In genomic region chr20:19858972-19859371, GRCh38 we compare ENCODE assay signal across 13 cellular contexts.
DNase-seq lines count a peak whose midpoint lies in the region; ATAC-seq and TF ChIP-seq lines count a peak whose summit lies in the region.
"Had no signal": no experiment of that assay in that cellular context is flagged by ENCODE, and none has a peak within 500 bp of the region (broad histone marks: within the 10 kb centered on the region; RNA-seq: fewer than 3 reads in every experiment).

No MANE protein-coding gene starts in this region.

- H3K4me1 ChIP-seq in RWPE2 (ENCODE audit: insufficient read depth, poor library complexity, severe bottlenecking) (no peaks in the 10 kb centered on the region), stomach (peaks cover 0 to 12% (median 0%) of the 10 kb centered on the region in 4 donors), MM.1S (ENCODE audit: low read length) (no peaks in the 10 kb centered on the region)

- H3K9me3 ChIP-seq in RWPE2 (ENCODE audit: severe bottlenecking) (no peaks in the 10 kb centered on the region), stomach (no peaks in the 10 kb centered on the region), MM.1S (replicated peaks; ENCODE audit: insufficient read depth, low read length) (no peaks in the 10 kb centered on the region)

- no peaks in the 10 kb centered on the region for H3K9me2 ChIP-seq in MM.1S (replicated peaks; ENCODE audit: insufficient read depth, low read length)

- no peak for TF ChIP-seq EP300 in stomach (IDR thresholded peaks at IDR 0.05)

- H3K27me3 ChIP-seq in RWPE2 (ENCODE audit: insufficient read depth, poor library complexity, severe bottlenecking): no peaks in the 10 kb centered on the region
- no peaks in the 10 kb centered on the region for H3K27me3 ChIP-seq in stomach
- no peaks in the 10 kb centered on the region for H3K27me3 ChIP-seq in MM.1S (replicated peaks; ENCODE audit: insufficient read depth, low read length)

- peak; percentile 27 for DNase-seq in H4 (ENCODE audit: low spot score)
- DNase-seq in RWPE2 (ENCODE audit: low spot score): no peak
- peak; percentile 13 for DNase-seq in fibroblast of the conjunctiva (ENCODE audit: low read depth)
- no peak for DNase-seq in stomach
- DNase-seq in MM.1S: no peak
- no peak for DNase-seq in anterior cingulate cortex (lab: John Stamatoyannopoulos, UW)
- no peak for DNase-seq in NCI-H1092 treated with DMSO at 0.1 percent for 48 hours (lab: John Stamatoyannopoulos, UW)
- DNase-seq: activated CD4-positive, alpha-beta T cell treated with anti-CD3 and anti-CD28 coated beads for 48 hours; activated naive CD8-positive, alpha-beta T cell treated with anti-CD3 and anti-CD28 coated beads for 36 hours; NCI-H1694; NCI-H446 treated with DMSO at 0.1 percent for 48 hours had no signal

- no peak overlapping the region for H3K27ac ChIP-seq in RWPE2 (ENCODE audit: poor library complexity, severe bottlenecking)
- H3K27ac ChIP-seq in stomach: peak overlapping the region in 4 of 5 donors; percentile 7 to 61 (median 34)
- H3K27ac ChIP-seq in MM.1S (ENCODE audit: low read length): no peak overlapping the region
- H3K27ac ChIP-seq: C4-2B, KMS-11 had no signal

- no peak overlapping the region for H3K4me2 ChIP-seq in MM.1S (ENCODE audit: low read depth, low read length)
- H3K4me2 ChIP-seq: KMS-11 had no signal

- H2AFZ ChIP-seq in MM.1S (ENCODE audit: low read length): no peak overlapping the region

- no peaks in the 10 kb centered on the region for H3K79me2 ChIP-seq in MM.1S (ENCODE audit: low read length)

- 70 to 95% (median 86%) methylated on average over 2 of the region's 2 CpGs for WGBS in stomach, 5 donors

- no peak overlapping the region for H3K9ac ChIP-seq in MM.1S (ENCODE audit: low read length)
- H3K9ac ChIP-seq: KMS-11 had no signal

- H3F3A ChIP-seq in MM.1S (ENCODE audit: insufficient read depth, low read length): no peaks in the 10 kb centered on the region

- H3K4me3 ChIP-seq in RWPE2 (ENCODE audit: severe bottlenecking) (no peak overlapping the region), stomach (no peak overlapping the region), MM.1S (ENCODE audit: low read length) (no peak overlapping the region)

- no peaks in the 10 kb centered on the region for H4K20me1 ChIP-seq in MM.1S (ENCODE audit: insufficient read depth, low read length)

- intact Hi-C loops in stomach (cut with DNase I; ENCODE audit: low total_unique reads): no loop called here

- H3K36me3 ChIP-seq in RWPE2 (ENCODE audit: low read depth) (no peaks in the 10 kb centered on the region), stomach (no peaks in the 10 kb centered on the region), MM.1S (replicated peaks; ENCODE audit: insufficient read depth, low read length) (no peaks in the 10 kb centered on the region)

- TF ChIP-seq POLR2A in stomach (IDR thresholded peaks at IDR 0.05): no peak

- ATAC-seq in RWPE2 (ENCODE audit: low read depth): peak; percentile 50; the same call in 2 of the 3 replicates

- TF ChIP-seq CTCF in RWPE2 (IDR thresholded peaks at IDR 0.05; ENCODE audit: poor library complexity, severe bottlenecking): no peak
- no peak for TF ChIP-seq CTCF in stomach (IDR thresholded peaks at IDR 0.05)
- no peak for TF ChIP-seq CTCF in MM.1S (IDR thresholded peaks at IDR 0.05; ENCODE audit: low read length)

Comparison
In these comparisons a context has a peak if more than half of its experiments do, and no peak if none do; other contexts are left out.
1. DNase-seq: peak in H4 (single experiment) and fibroblast of the conjunctiva (single experiment); none in RWPE2 (single experiment), stomach (single experiment), MM.1S (single experiment), anterior cingulate cortex (0 of 58) and NCI-H1092 treated with DMSO at 0.1 percent for 48 hours (single experiment).
2. H3K27ac ChIP-seq: peak in stomach (4 of 5); none in RWPE2 (single experiment) and MM.1S (single experiment).